In genomic region chr17:298791-299450, GRCh38 we compare ENCODE assay signal across 18 cellular contexts. TPM values are rescaled to one million over a fixed set of nuclear protein-coding genes. Genes with fewer than 3 reads are reported as not detected.
A peak's percentile ranks its signal among the peaks of the same experiment; 100 is the strongest.
DNase-seq lines count a peak whose midpoint lies in the region; ATAC-seq, FAIRE-seq and TF ChIP-seq lines count a peak whose summit lies in the region.
"Had no signal": no experiment of that assay in that cellular context is flagged by ENCODE, and none has a peak within 500 bp of the region (broad histone marks: within the 10 kb centered on the region; RNA-seq: fewer than 3 reads in every experiment).

No MANE protein-coding gene starts in this region.

- no peak for TF ChIP-seq EP300 in H1 (IDR thresholded peaks at IDR 0.05; ENCODE audit: borderline replicate concordance in 1 of 2, low read depth in 2 of 2, low read length in 2 of 2)

- H3K36me3 ChIP-seq in H1 (ENCODE audit: control insufficient read depth in 2 of 4, insufficient read depth in 4 of 4, low read length in 3 of 4) = no peaks in the 10 kb centered on the region
- no peaks in the 10 kb centered on the region for H3K36me3 ChIP-seq in right atrium auricular region
- peaks cover 0 to 6% (median 0%) of the 10 kb centered on the region in 3 donors for H3K36me3 ChIP-seq in pancreas
- H3K36me3 ChIP-seq in uterus = no peaks in the 10 kb centered on the region
- H3K36me3 ChIP-seq: thoracic aorta had no signal

- TF ChIP-seq POLR2A in H1 (IDR thresholded peaks at IDR 0.05; ENCODE audit: control extremely low read depth in 1 of 2, low read depth in 2 of 2, low read length in 2 of 2) (no peak), uterus (IDR thresholded peaks at IDR 0.05) (no peak)

- FAIRE-seq in H1 (lab: Jason Lieb, UNC) (no peak), pancreas (lab: Jason Lieb, UNC) (no peak)
- FAIRE-seq: bronchial epithelial cell had no signal

- ATAC-seq in pancreas (peak; percentile 69 to 81 (median 72)), HG03095 (IDR thresholded peaks at IDR 0.05; ENCODE audit: unreplicated experiment) (no peak)
- ATAC-seq: activated CD4-positive, alpha-beta T cell treated with anti-CD3 and anti-CD28 coated beads for 36 hours had no signal

- no peaks in the 10 kb centered on the region for H3K79me2 ChIP-seq in H1 (ENCODE audit: control insufficient read depth in 1 of 2, insufficient read depth in 2 of 2, low read length in 2 of 2)
- H3K79me2 ChIP-seq: parathyroid adenoma had no signal

- H3K27ac ChIP-seq in H1 (ENCODE audit: low read depth, low read length) (no peak overlapping the region), right atrium auricular region (peak overlapping the region; percentile 7 to 16), pancreas (no peak overlapping the region), uterus (peak overlapping the region; percentile 44 to 58)
- H3K27ac ChIP-seq: dorsolateral prefrontal cortex, parathyroid adenoma, thoracic aorta had no signal

- no peak overlapping the region for H3K9ac ChIP-seq in H1 (replicated peaks in 1 of 4; ENCODE audit: extremely low read depth in 1 of 4, low read depth in 3 of 4, low read length in 3 of 4)
- H3K9ac ChIP-seq: parathyroid adenoma had no signal

- H4K8ac ChIP-seq in H1 (ENCODE audit: extremely low read depth, insufficient read depth, low read length) = no peak overlapping the region

- no peak overlapping the region for H2BK20ac ChIP-seq in H1 (ENCODE audit: low read length)

- no peak overlapping the region for H2BK5ac ChIP-seq in H1 (ENCODE audit: low read depth, low read length)

- no peaks in the 10 kb centered on the region for H4K20me1 ChIP-seq in H1 (replicated peaks in 1 of 2; ENCODE audit: control insufficient read depth in 1 of 2, insufficient read depth in 2 of 2, low read length in 2 of 2)

- H3K23ac ChIP-seq in H1 (ENCODE audit: insufficient read length) = no peak overlapping the region

- H3K23me2 ChIP-seq in H1 (ENCODE audit: low read depth, low read length) = no peaks in the 10 kb centered on the region

- no peak for TF ChIP-seq CTCF in H1 (IDR thresholded peaks at IDR 0.05; ENCODE audit: control extremely low read depth in 1 of 3, insufficient read depth in 1 of 3, low read depth in 1 of 3, low read length in 3 of 3)
- no peak for TF ChIP-seq CTCF in right atrium auricular region (IDR thresholded peaks at IDR 0.05)
- TF ChIP-seq CTCF in pancreas (IDR thresholded peaks at IDR 0.05) = no peak
- no peak for TF ChIP-seq CTCF in uterus (IDR thresholded peaks at IDR 0.05)

- H3K79me1 ChIP-seq in H1 (ENCODE audit: low read depth, low read length) = no peaks in the 10 kb centered on the region

- CTCF ChIA-PET in H1 (lab: Charles Lee; ENCODE audit: partially characterized antibody) = interaction anchor here (0.6 to 1.3 kb wide), 5 partner anchors 10 to 639 kb away, joined by 3 to 4 read pairs (median 3); no protein-coding TSS in a partner anchor

- no peak for DNase-seq in H1 (ENCODE audit: low read depth in 1 of 2, low spot score in 2 of 2)
- peak; percentile 72 for DNase-seq in right atrium auricular region (ENCODE audit: low spot score)
- DNase-seq in pancreas = peak in 4 of 6 donors; percentile 22 to 57 (median 46)
- DNase-seq in uterus = peak; percentile 74 to 77
- DNase-seq in G401 (ENCODE audit: low spot score) = no peak
- no peak for DNase-seq in activated CD4-positive, CD25-positive, alpha-beta regulatory T cell (lab: John Stamatoyannopoulos, UW)
- DNase-seq: activated CD4-positive, alpha-beta T cell treated with anti-CD3 and anti-CD28 coated beads for 36 hours; EL; erythroblast; GOT3; NCI-H1417; NCI-H526 treated with DMSO at 0.1 percent for 48 hours had no signal

- 91% methylated on average over 15 of the region's 17 CpGs; no CpG with 5 or more reads in 1 of the 2 experiments for WGBS in H1 (ENCODE audit: extremely low coverage in 1 of 2, insufficient coverage in 1 of 2, insufficient read length in 1 of 2, insufficient replicate concordance in 2 of 2, low coverage in 1 of 2, low lambda C conversion rate in 2 of 2, missing lambda C conversion rate in 1 of 2), 2 experiments
- 49 to 72% methylated on average over 16 to 17 of the region's 17 CpGs for WGBS in pancreas, 2 donors

- no peaks in the 10 kb centered on the region; a peak in 1 of 7 replicates for H3K27me3 ChIP-seq in H1 (replicated peaks in 1 of 4; ENCODE audit: control insufficient read depth in 3 of 4, extremely low read depth in 1 of 4, insufficient read depth in 3 of 4, low read length in 3 of 4)
- H3K27me3 ChIP-seq in right atrium auricular region = no peaks in the 10 kb centered on the region
- H3K27me3 ChIP-seq in pancreas = no peaks in the 10 kb centered on the region
- H3K27me3 ChIP-seq in uterus = no peaks in the 10 kb centered on the region

- H3K4me1 ChIP-seq in H1 (replicated peaks in 1 of 4; ENCODE audit: control insufficient read depth in 3 of 4, insufficient read depth in 4 of 4, low read length in 3 of 4) (no peaks in the 10 kb centered on the region), right atrium auricular region (peaks cover 0 to 36% of the 10 kb centered on the region in 2 donors), pancreas (peaks cover 0 to 11% (median 3%) of the 10 kb centered on the region in 3 donors), uterus (no peaks in the 10 kb centered on the region)
- H3K4me1 ChIP-seq: parathyroid adenoma had no signal

- POLR2A ChIA-PET in H1 (lab: Charles Lee; ENCODE audit: partially characterized antibody) = interaction anchor here (0.6 to 0.7 kb wide), 2 partner anchors 10 to 23 kb away, joined by 3 read pairs; no protein-coding TSS in a partner anchor

- TF ChIP-seq RAD21 in H1 (IDR thresholded peaks at IDR 0.05 in 1 of 2, conservative IDR thresholded peaks at IDR 0.05 in 1 of 2; ENCODE audit: low read depth in 2 of 2, low read length in 2 of 2) = no peak

- no peak overlapping the region for H2BK120ac ChIP-seq in H1 (replicated peaks; ENCODE audit: low read depth, low read length)

- H3K18ac ChIP-seq in H1 (ENCODE audit: extremely low read depth, low read length) = no peak overlapping the region

- no peak overlapping the region for H3K4me2 ChIP-seq in H1 (ENCODE audit: insufficient read depth in 1 of 2, low read depth in 2 of 2, low read length in 2 of 2)

- H3K56ac ChIP-seq in H1 (replicated peaks; ENCODE audit: insufficient read length, low read depth, low read length) = no peak overlapping the region

- H3K4ac ChIP-seq in H1 (replicated peaks; ENCODE audit: insufficient read length, low read depth, low read length) = no peak overlapping the region

- H4K91ac ChIP-seq in H1 (replicated peaks; ENCODE audit: insufficient read length, low read length) = no peak overlapping the region

- H2BK12ac ChIP-seq in H1 (ENCODE audit: low read depth, low read length) = no peak overlapping the region

- no peak overlapping the region for H3K4me3 ChIP-seq in H1 (ENCODE audit: extremely low read depth in 1 of 4, insufficient read depth in 2 of 4, low read depth in 3 of 4, low read length in 4 of 4)
- H3K4me3 ChIP-seq in right atrium auricular region = no peak overlapping the region
- H3K4me3 ChIP-seq in pancreas = no peak overlapping the region
- H3K4me3 ChIP-seq in uterus = no peak overlapping the region
- H3K4me3 ChIP-seq: dorsolateral prefrontal cortex, lung, thoracic aorta had no signal

- intact Hi-C loops in pancreas (cut with DNase I) (no loop called here), uterus (cut with DNase I; ENCODE audit: low total_unique reads) (no loop called here)

- no peak overlapping the region for H4K5ac ChIP-seq in H1 (ENCODE audit: insufficient read length, low read depth, low read length)

- H3K9me3 ChIP-seq in H1 (ENCODE audit: insufficient read depth in 2 of 2, low read depth in 1 of 2, low read length in 1 of 2) (no peaks in the 10 kb centered on the region), right atrium auricular region (no peaks in the 10 kb centered on the region), pancreas (no peaks in the 10 kb centered on the region), uterus (no peaks in the 10 kb centered on the region)
- H3K9me3 ChIP-seq: thoracic aorta had no signal

- no peak overlapping the region for H2AFZ ChIP-seq in H1 (ENCODE audit: low read length)
- H2AFZ ChIP-seq: parathyroid adenoma had no signal

- no peak overlapping the region for H2AK5ac ChIP-seq in H1 (ENCODE audit: low read depth, low read length)

- H2BK15ac ChIP-seq in H1 (ENCODE audit: low read length) = no peak overlapping the region

- no peak overlapping the region for H3K14ac ChIP-seq in H1 (ENCODE audit: insufficient read length)

- in situ Hi-C loops in G401 (cut with HindIII; ENCODE audit: low sequenced_read_pairs) = no loop called here

TF ChIP-seq in H1, 55 proteins besides CTCF, POLR2A, EP300 and RAD21:
- TF ChIP-seq, protein P1, sequence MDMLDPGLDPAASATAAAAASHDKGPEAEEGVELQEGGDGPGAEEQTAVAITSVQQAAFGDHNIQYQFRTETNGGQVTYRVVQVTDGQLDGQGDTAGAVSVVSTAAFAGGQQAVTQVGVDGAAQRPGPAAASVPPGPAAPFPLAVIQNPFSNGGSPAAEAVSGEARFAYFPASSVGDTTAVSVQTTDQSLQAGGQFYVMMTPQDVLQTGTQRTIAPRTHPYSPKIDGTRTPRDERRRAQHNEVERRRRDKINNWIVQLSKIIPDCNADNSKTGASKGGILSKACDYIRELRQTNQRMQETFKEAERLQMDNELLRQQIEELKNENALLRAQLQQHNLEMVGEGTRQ (IDR thresholded peaks at IDR 0.05; ENCODE audit: low read length) = no peak
- TF ChIP-seq KDM1A (IDR thresholded peaks at IDR 0.05; ENCODE audit: borderline replicate concordance, low read length) = 0 out of 2 replicates have a peak, but pooled peaks have one; percentile 42

RNA-seq across cellular contexts. Expression of gene RPH3AL, which starts 53.7 kb away (rescaled TPM):
- total RNA-seq in H1 (2021; fragmentation: NEBNext Ultra II Directional; extraction: Animal tissue kit (Norgen Biotek cat#: 25700)) = 5.6 and 6.1 TPM in 2 replicates
- polyA plus RNA-seq in H1 (2011; rRNA removed) (5.8 and 10.7 TPM in 2 replicates), pancreas (10 to 100 TPM; 43.4 to 46.5 TPM)
- 6.1 TPM for polyA plus RNA-seq in H1 (2011; cell fraction: cytosol; rRNA removed)
- 8.3 TPM for polyA plus RNA-seq in H1 (2011; cell fraction: nucleus; rRNA removed)
- 4.1 to 6.5 TPM (median 4.9 TPM) in 4 replicates for polyA plus RNA-seq in H1 (2012, experiment 1 of 2)
- polyA plus RNA-seq in H1 (2012, experiment 2 of 2) = 6.6 TPM
- polyA plus RNA-seq in H1 (2013, experiment 1 of 2) = 3.9 TPM
- 4.0 TPM for polyA plus RNA-seq in H1 (2013, experiment 2 of 2)
- 2.3 and 2.7 TPM in 2 replicates for polyA minus RNA-seq in H1 (2011; rRNA and poly(A)+ RNA removed)
- 4.3 TPM for polyA minus RNA-seq in H1 (2011; cell fraction: cytosol; rRNA and poly(A)+ RNA removed)
- 9.9 TPM for polyA minus RNA-seq in H1 (2011; cell fraction: nucleus; rRNA and poly(A)+ RNA removed)
- total RNA-seq in right atrium auricular region (10 to 100 TPM in 1 of 2 donors, 1 to 10 TPM in 1; 7.2 to 13.1 TPM), pancreas (10 to 100 TPM; 45.1 to 89.1 (median 61.7) TPM), uterus (10 to 100 TPM in 3 of 4 donors, 1 to 10 TPM in 1; 9.9 to 44.7 (median 21.5) TPM)
- 6.9 and 17.8 TPM in 2 replicates for total RNA-seq in G401 (2014; rRNA removed; shearing (Covaris generic))

Comparison
In these comparisons a context has a peak if more than half of its experiments do, and no peak if none do; other contexts are left out.
1. DNase-seq: peak in right atrium auricular region (single experiment), pancreas (4 of 6) and uterus (2 of 2); none in H1 (0 of 2), G401 (single experiment) and activated CD4-positive, CD25-positive, alpha-beta regulatory T cell (0 of 4).
2. H3K27ac ChIP-seq: peak in right atrium auricular region (2 of 2) and uterus (2 of 2); none in H1 (single experiment) and pancreas (0 of 4).